ENCODE assay signal across 8 cellular contexts in genomic region chr7:23012797-23013714, GRCh38. TPM values are rescaled to one million over a fixed set of nuclear protein-coding genes. Genes with fewer than 3 reads are reported as not detected.
DNase-seq lines count a peak whose midpoint lies in the region; ATAC-seq and TF ChIP-seq lines count a peak whose summit lies in the region.

No MANE protein-coding gene starts in this region.

- peak overlapping the region; percentile 93 for H3K4me2 ChIP-seq in fibroblast of lung (ENCODE audit: extremely low read depth, insufficient read depth, low read length)

- H3K27ac ChIP-seq in fibroblast of lung (ENCODE audit: insufficient read depth, low read length), result peak overlapping the region; percentile 77

- H3K36me3 ChIP-seq in fibroblast of lung (ENCODE audit: control insufficient read depth, insufficient read depth, low read length), result no peaks in the 10 kb centered on the region
- H3K36me3 ChIP-seq in neuron (ENCODE audit: insufficient read depth, low read length), result no peaks in the 10 kb centered on the region

- H2AFZ ChIP-seq in fibroblast of lung (ENCODE audit: low read length) (no peak overlapping the region), neuron (ENCODE audit: low read depth, low read length) (peak overlapping the region; percentile 71)

- peaks cover 58% of the 10 kb centered on the region for H3K79me2 ChIP-seq in fibroblast of lung (ENCODE audit: control insufficient read depth, insufficient read depth, low read length)

- H3K4me3 ChIP-seq in WI38 (ENCODE audit: low read depth, low read length) (peak overlapping the region; percentile 83), fibroblast of lung (replicated peaks in 1 of 4; ENCODE audit: control extremely low read depth in 1 of 4, insufficient read depth in 1 of 4, low read depth in 3 of 4, low read length in 4 of 4) (peak overlapping the region; percentile 68 to 88 (median 74)), neuron (ENCODE audit: low read length) (peak overlapping the region; percentile 78)

- TF ChIP-seq CTCF in WI38 (IDR thresholded peaks at IDR 0.05; ENCODE audit: low read depth, low read length) (no peak), fibroblast of lung (conservative IDR thresholded peaks at IDR 0.05 in 1 of 2, IDR thresholded peaks at IDR 0.05 in 1 of 2; ENCODE audit: low read depth in 1 of 2, low read length in 2 of 2) (no peak)

- DNase-seq in NCI-H82 (lab: John Stamatoyannopoulos, UW), result peak; percentile 49
- DNase-seq in NCI-H82 treated with DMSO at 0.1 percent for 48 hours (lab: John Stamatoyannopoulos, UW; ENCODE audit: unreplicated experiment), result no peak
- DNase-seq in KBM-7, result peak; percentile 53
- DNase-seq in fibroblast of lung (ENCODE audit: low read depth in 2 of 2), result peak in 1 of 2 donors; percentile 28
- no peak for DNase-seq in NCI-H128 (lab: John Stamatoyannopoulos, UW; ENCODE audit: unreplicated experiment)

- in situ Hi-C loops in KBM-7 (cut with MboI; ENCODE audit: low pct_unique_long_range_greater_than_20kb, low sequenced_read_pairs), result no loop called here

- H4K20me1 ChIP-seq in fibroblast of lung (ENCODE audit: control insufficient read depth, extremely low read depth, insufficient read depth, low read length), result no peaks in the 10 kb centered on the region

- ATAC-seq in GM21529 (IDR thresholded peaks at IDR 0.05; ENCODE audit: unreplicated experiment), result peak; percentile 12

- peaks cover 3% of the 10 kb centered on the region for H3K4me1 ChIP-seq in fibroblast of lung (ENCODE audit: control insufficient read depth, extremely low read depth, insufficient read depth, low read length)
- H3K4me1 ChIP-seq in neuron (ENCODE audit: insufficient read depth, low read length), result peaks cover 13% of the 10 kb centered on the region

- H3K27me3 ChIP-seq in fibroblast of lung (ENCODE audit: control insufficient read depth, insufficient read depth, low read length) (no peaks in the 10 kb centered on the region), neuron (ENCODE audit: insufficient read depth, low read length) (no peaks in the 10 kb centered on the region)

- H3K9me3 ChIP-seq in fibroblast of lung (ENCODE audit: control insufficient read depth, insufficient read depth, low read depth, low read length), result no peaks in the 10 kb centered on the region
- no peaks in the 10 kb centered on the region for H3K9me3 ChIP-seq in neuron (ENCODE audit: low read length)

- H3K9ac ChIP-seq in fibroblast of lung (ENCODE audit: insufficient read depth, low read length), result peak overlapping the region; percentile 86

RNA-seq across cellular contexts. Expression of gene HYCC1, which starts 0.9 kb away (rescaled TPM):
- 168 and 197 TPM in 2 replicates for total RNA-seq in fibroblast of lung
- polyA plus RNA-seq in fibroblast of lung, result 211 and 215 TPM in 2 replicates
- polyA plus RNA-seq in fibroblast of lung (2012), result 108 and 112 TPM in 2 replicates
- 22.5 and 37.1 TPM in 2 replicates for polyA minus RNA-seq in fibroblast of lung (ENCODE audit: low replicate concordance)

Comparison
In these comparisons a context has a peak if more than half of its experiments do, and no peak if none do; other contexts are left out.
1. DNase-seq: peak in NCI-H82 (single experiment) and KBM-7 (single experiment); none in NCI-H82 treated with DMSO at 0.1 percent for 48 hours (single experiment) and NCI-H128 (single experiment).
2. Peak in every context shown above with its lines, with median percentiles within 50 percentile points of each other: H3K4me3 ChIP-seq.